In genomic region chr2:167900435-167900834, GRCh38 we compare ENCODE assay signal across 28 cellular contexts.
"Had no signal": no experiment of that assay in that cellular context is flagged by ENCODE, and none has a peak within 500 bp of the region (broad histone marks: within the 10 kb centered on the region; RNA-seq: fewer than 3 reads in every experiment).

No MANE protein-coding gene starts in this region.

- H3K27ac Mint-ChIP-seq: naive B cell; naive thymus-derived CD8-positive, alpha-beta T cell; natural killer cell treated with Interleukin-12 subunit alpha and Interleukin-12 subunit beta and Interleukin-15 and Interleukin-18, amount 100 ng/mL, for 72 hours; nephron progenitor cell; stimulated activated memory B cell treated with anti-CD40 and anti-IgM and Interleukin-4, amounts not matched to agents 10 μg/mL and 1 μg/mL and 100 μg/mL, for 72 hours had no signal

- FAIRE-seq: pancreas, urothelium cell line had no signal

- H3K9me3 Mint-ChIP-seq: nephron progenitor cell; stimulated activated memory B cell treated with anti-CD40 and anti-IgM and Interleukin-4, amounts not matched to agents 10 μg/mL and 1 μg/mL and 100 μg/mL, for 72 hours had no signal

- H3K4me1 ChIP-seq: pancreas, psoas muscle, spleen, stomach, tibial artery, transverse colon, upper lobe of left lung, vagina had no signal

- H3K36me3 Mint-ChIP-seq: naive B cell; naive thymus-derived CD8-positive, alpha-beta T cell; natural killer cell treated with Interleukin-12 subunit alpha and Interleukin-12 subunit beta and Interleukin-15 and Interleukin-18, amount 100 ng/mL, for 72 hours; stimulated activated memory B cell treated with anti-CD40 and anti-IgM and Interleukin-4, amounts not matched to agents 10 μg/mL and 1 μg/mL and 100 μg/mL, for 72 hours had no signal

- H3K9me3 ChIP-seq: neutrophil, pancreas, psoas muscle, spleen, stomach, tibial artery, transverse colon, upper lobe of left lung, vagina had no signal

- H3K4me3 Mint-ChIP-seq: naive B cell; naive thymus-derived CD8-positive, alpha-beta T cell; natural killer cell treated with Interleukin-12 subunit alpha and Interleukin-12 subunit beta and Interleukin-15 and Interleukin-18, amount 100 ng/mL, for 72 hours; nephron progenitor cell; neural crest cell; stimulated activated memory B cell treated with anti-CD40 and anti-IgM and Interleukin-4, amounts not matched to agents 10 μg/mL and 1 μg/mL and 100 μg/mL, for 72 hours had no signal

- H3K27ac ChIP-seq: neutrophil, pancreas, psoas muscle, skin epidermis, spleen, stomach, tibial artery, transverse colon, upper lobe of left lung, vagina had no signal

- H3K27me3 ChIP-seq: neutrophil, pancreas, spleen, stomach, tibial artery, transverse colon, upper lobe of left lung, vagina had no signal

- ATAC-seq: naive thymus-derived CD8-positive, alpha-beta T cell; natural killer cell treated with Interleukin-12 subunit alpha and Interleukin-12 subunit beta and Interleukin-15 and Interleukin-18, amount 100 ng/mL, for 72 hours; pancreas; psoas muscle; right cardiac atrium; sciatic nerve; stimulated activated memory B cell treated with anti-CD40 and anti-IgM and Interleukin-4, amounts not matched to agents 10 μg/mL and 1 μg/mL and 100 μg/mL, for 72 hours; stimulated activated naive CD8-positive, alpha-beta T cell treated with anti-CD3 and anti-CD28 coated beads, Interleukin-15, Interleukin-2, amounts not matched to agents 100 U/mL and 50 U/mL, for 24 hours had no signal

- DNase-seq: naive B cell; naive thymus-derived CD8-positive, alpha-beta T cell; nephron progenitor cell; nucleus accumbens; pancreas; psoas muscle; right cardiac atrium; spleen; stimulated activated CD4-positive, alpha-beta T cell treated with anti-CD3 and anti-CD28 coated beads, Interleukin-12 subunit alpha, Interleukin-12 subunit beta, amount 100 ng/mL, for 4 hours; stimulated activated CD4-positive, alpha-beta T cell treated with anti-CD3 and anti-CD28 coated beads, Interleukin-1b, Interleukin-23, amount 100 ng/mL, for 48 hours; stimulated activated CD4-positive, alpha-beta T cell treated with anti-CD3 and anti-CD28 coated beads, Interleukin-4, amount 100 ng/mL, for 1 hour; stimulated activated CD4-positive, alpha-beta T cell treated with anti-CD3 and anti-CD28 coated beads, Interleukin-4, amount 100 ng/mL, for 4 hours; stimulated activated CD8-positive, alpha-beta memory T cell treated with anti-CD3 and anti-CD28 coated beads, Interleukin-4, amount 100 ng/mL, for 48 hours; stimulated activated naive CD4-positive, alpha-beta T cell; stimulated activated naive CD8-positive, alpha-beta T cell treated with anti-CD3 and anti-CD28 coated beads, Interleukin-15, Interleukin-2, amounts not matched to agents 100 U/mL and 50 U/mL, for 24 hours; stomach; tibial artery; transverse colon; upper lobe of left lung had no signal

- H3K36me3 ChIP-seq: neutrophil, pancreas, spleen, stomach, tibial artery, transverse colon, upper lobe of left lung, vagina had no signal

- H3K4me1 Mint-ChIP-seq: naive B cell; naive thymus-derived CD8-positive, alpha-beta T cell; nephron progenitor cell; stimulated activated memory B cell treated with anti-CD40 and anti-IgM and Interleukin-4, amounts not matched to agents 10 μg/mL and 1 μg/mL and 100 μg/mL, for 72 hours had no signal

- H3K4me3 ChIP-seq: pancreas, psoas muscle, skin epidermis, smooth muscle cell, spleen, stomach, tibial artery, transverse colon, upper lobe of left lung, vagina had no signal

- H3K4me2 ChIP-seq: smooth muscle cell had no signal
